ENCODE assay signal across 2 cellular contexts in the genomic region with DNA sequence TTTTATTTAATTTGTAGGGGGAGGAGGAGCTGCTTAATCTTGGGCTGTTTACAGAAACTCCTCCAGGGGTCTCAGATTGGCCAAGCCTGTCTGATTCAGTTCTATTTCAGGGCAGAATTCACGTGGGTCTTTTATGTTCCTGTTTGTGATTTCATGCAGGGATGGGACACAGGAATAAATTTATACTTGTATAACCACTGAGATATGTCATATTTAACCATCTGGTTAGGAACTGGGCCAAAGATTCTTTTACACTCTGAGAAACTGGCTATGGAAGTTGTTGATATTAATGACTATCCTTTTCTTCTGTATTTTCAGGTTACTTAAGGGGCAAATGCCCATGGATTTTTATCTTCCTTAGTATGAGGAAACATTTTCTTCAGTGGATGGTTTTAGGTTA.
TF ChIP-seq lines count a peak whose summit lies in the region.

No MANE protein-coding gene starts in this region.

TF ChIP-seq in IMR-90, 13 proteins besides CTCF, POLR2A, EP300 and RAD21:
- TF ChIP-seq NFE2L2 (IDR thresholded peaks at IDR 0.05; ENCODE audit: low read depth, low read length) = no peak
- no peak for TF ChIP-seq RFX5 (IDR thresholded peaks at IDR 0.05; ENCODE audit: low read depth, low read length)
- TF ChIP-seq MAZ (IDR thresholded peaks at IDR 0.05; ENCODE audit: borderline replicate concordance, low read depth, low read length) = no peak
- no peak for TF ChIP-seq CEBPB (IDR thresholded peaks at IDR 0.05; ENCODE audit: low read depth, low read length)
- TF ChIP-seq USF2 (IDR thresholded peaks at IDR 0.05; ENCODE audit: low read depth, low read length) = no peak

TF ChIP-seq in HepG2, 621 proteins besides CTCF, POLR2A, EP300 and RAD21:
- TF ChIP-seq ZNF547 (CRISPR knock-in tag; IDR thresholded peaks at IDR 0.05) (no peak), HOXA7 (CRISPR knock-in tag; IDR thresholded peaks at IDR 0.05) (no peak), SMC3 (IDR thresholded peaks at IDR 0.05; ENCODE audit: low read length) (no peak), RFX1 (IDR thresholded peaks at IDR 0.05) (no peak), ZNF484 (CRISPR knock-in tag; IDR thresholded peaks at IDR 0.05; ENCODE audit: borderline replicate concordance, low read depth) (no peak), FOSL2 (CRISPR knock-in tag; IDR thresholded peaks at IDR 0.05) (no peak), RBAK (CRISPR knock-in tag; IDR thresholded peaks at IDR 0.05) (no peak), ZSCAN5A (CRISPR knock-in tag; IDR thresholded peaks at IDR 0.05; ENCODE audit: borderline replicate concordance) (no peak), RARG (CRISPR knock-in tag; IDR thresholded peaks at IDR 0.05; ENCODE audit: low read depth) (no peak), ZNF460 (CRISPR knock-in tag; IDR thresholded peaks at IDR 0.05; ENCODE audit: borderline replicate concordance) (no peak), ZSCAN22 (CRISPR knock-in tag; IDR thresholded peaks at IDR 0.05) (no peak), ZNF296 (CRISPR knock-in tag; conservative IDR thresholded peaks at IDR 0.05) (no peak), ZNF256 (CRISPR knock-in tag; conservative IDR thresholded peaks at IDR 0.05) (no peak), HMG20A (CRISPR knock-in tag; IDR thresholded peaks at IDR 0.05; ENCODE audit: borderline replicate concordance) (no peak), RFX3 (CRISPR knock-in tag; IDR thresholded peaks at IDR 0.05) (no peak)
- TF ChIP-seq, protein P1, sequence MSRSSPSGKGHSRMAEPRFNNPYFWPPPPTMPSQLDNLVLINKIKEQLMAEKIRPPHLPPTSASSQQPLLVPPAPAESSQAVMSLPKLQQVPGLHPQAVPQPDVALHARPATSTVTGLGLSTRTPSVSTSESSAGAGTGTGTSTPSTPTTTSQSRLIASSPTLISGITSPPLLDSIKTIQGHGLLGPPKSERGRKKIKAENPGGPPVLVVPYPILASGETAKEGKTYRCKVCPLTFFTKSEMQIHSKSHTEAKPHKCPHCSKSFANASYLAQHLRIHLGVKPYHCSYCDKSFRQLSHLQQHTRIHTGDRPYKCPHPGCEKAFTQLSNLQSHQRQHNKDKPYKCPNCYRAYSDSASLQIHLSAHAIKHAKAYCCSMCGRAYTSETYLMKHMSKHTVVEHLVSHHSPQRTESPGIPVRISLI (CRISPR knock-in tag; IDR thresholded peaks at IDR 0.05; ENCODE audit: borderline replicate concordance) = no peak
- TF ChIP-seq, protein P2, sequence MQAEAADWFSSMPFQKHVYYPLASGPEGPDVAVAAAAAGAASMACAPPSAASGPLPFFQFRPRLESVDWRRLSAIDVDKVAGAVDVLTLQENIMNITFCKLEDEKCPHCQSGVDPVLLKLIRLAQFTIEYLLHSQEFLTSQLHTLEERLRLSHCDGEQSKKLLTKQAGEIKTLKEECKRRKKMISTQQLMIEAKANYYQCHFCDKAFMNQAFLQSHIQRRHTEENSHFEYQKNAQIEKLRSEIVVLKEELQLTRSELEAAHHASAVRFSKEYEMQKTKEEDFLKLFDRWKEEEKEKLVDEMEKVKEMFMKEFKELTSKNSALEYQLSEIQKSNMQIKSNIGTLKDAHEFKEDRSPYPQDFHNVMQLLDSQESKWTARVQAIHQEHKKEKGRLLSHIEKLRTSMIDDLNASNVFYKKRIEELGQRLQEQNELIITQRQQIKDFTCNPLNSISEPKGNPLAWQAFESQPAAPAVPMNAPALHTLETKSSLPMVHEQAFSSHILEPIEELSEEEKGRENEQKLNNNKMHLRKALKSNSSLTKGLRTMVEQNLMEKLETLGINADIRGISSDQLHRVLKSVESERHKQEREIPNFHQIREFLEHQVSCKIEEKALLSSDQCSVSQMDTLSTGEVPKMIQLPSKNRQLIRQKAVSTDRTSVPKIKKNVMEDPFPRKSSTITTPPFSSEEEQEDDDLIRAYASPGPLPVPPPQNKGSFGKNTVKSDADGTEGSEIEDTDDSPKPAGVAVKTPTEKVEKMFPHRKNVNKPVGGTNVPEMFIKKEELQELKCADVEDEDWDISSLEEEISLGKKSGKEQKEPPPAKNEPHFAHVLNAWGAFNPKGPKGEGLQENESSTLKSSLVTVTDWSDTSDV (CRISPR knock-in tag; IDR thresholded peaks at IDR 0.05) = no peak
- TF ChIP-seq, protein P3, sequence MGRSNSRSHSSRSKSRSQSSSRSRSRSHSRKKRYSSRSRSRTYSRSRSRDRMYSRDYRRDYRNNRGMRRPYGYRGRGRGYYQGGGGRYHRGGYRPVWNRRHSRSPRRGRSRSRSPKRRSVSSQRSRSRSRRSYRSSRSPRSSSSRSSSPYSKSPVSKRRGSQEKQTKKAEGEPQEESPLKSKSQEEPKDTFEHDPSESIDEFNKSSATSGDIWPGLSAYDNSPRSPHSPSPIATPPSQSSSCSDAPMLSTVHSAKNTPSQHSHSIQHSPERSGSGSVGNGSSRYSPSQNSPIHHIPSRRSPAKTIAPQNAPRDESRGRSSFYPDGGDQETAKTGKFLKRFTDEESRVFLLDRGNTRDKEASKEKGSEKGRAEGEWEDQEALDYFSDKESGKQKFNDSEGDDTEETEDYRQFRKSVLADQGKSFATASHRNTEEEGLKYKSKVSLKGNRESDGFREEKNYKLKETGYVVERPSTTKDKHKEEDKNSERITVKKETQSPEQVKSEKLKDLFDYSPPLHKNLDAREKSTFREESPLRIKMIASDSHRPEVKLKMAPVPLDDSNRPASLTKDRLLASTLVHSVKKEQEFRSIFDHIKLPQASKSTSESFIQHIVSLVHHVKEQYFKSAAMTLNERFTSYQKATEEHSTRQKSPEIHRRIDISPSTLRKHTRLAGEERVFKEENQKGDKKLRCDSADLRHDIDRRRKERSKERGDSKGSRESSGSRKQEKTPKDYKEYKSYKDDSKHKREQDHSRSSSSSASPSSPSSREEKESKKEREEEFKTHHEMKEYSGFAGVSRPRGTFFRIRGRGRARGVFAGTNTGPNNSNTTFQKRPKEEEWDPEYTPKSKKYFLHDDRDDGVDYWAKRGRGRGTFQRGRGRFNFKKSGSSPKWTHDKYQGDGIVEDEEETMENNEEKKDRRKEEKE (IDR thresholded peaks at IDR 0.05) = no peak
